In genomic region chr1:239240736-239241135, GRCh38 we compare ENCODE assay signal across 24 cellular contexts.
"Had no signal": no experiment of that assay in that cellular context is flagged by ENCODE, and none has a peak within 500 bp of the region (broad histone marks: within the 10 kb centered on the region; RNA-seq: fewer than 3 reads in every experiment).

No MANE protein-coding gene starts in this region.

- FAIRE-seq: endometrium, keratinocyte had no signal

- DNase-seq: effector CD8-positive, alpha-beta T cell; effector memory CD8-positive, alpha-beta T cell; endodermal cell; erythroblast; esophagus squamous epithelium; foreskin fibroblast; foreskin melanocyte; gastrocnemius medialis; glutamatergic neuron; head of caudate nucleus; heart right ventricle; hippocampal formation; left cardiac atrium; left lung; left ventricle myocardium superior; lower lobe of right lung; mesenchymal stem cell; mucosa of descending colon; naive B cell had no signal

- H3K36me3 ChIP-seq: esophagus squamous epithelium, gastrocnemius medialis, heart right ventricle, left lung, lower lobe of right lung had no signal

- H3K4me3 ChIP-seq: coronary artery, esophagus squamous epithelium, gastrocnemius medialis, heart right ventricle, left lung, lower lobe of right lung, mucosa of descending colon had no signal

- H3K27me3 ChIP-seq: esophagus squamous epithelium, gastrocnemius medialis, heart right ventricle, left lung had no signal

- ATAC-seq: effector memory CD8-positive, alpha-beta T cell; esophagus mucosa; gastrocnemius medialis; heart right ventricle; left cardiac atrium; left lung; left ventricle myocardium superior; lower lobe of right lung; mucosa of descending colon had no signal

- H3K9me3 ChIP-seq: esophagus squamous epithelium, gastrocnemius medialis, left lung, lower lobe of right lung, mucosa of descending colon had no signal

- H3K27ac ChIP-seq: coronary artery, epithelial cell of prostate, esophagus squamous epithelium, gastrocnemius medialis, heart right ventricle, left lung, lower lobe of right lung had no signal

- H3K4me1 ChIP-seq: esophagus squamous epithelium, gastrocnemius medialis, heart right ventricle, left lung, lower lobe of right lung had no signal
